Comparison of ENCODE assay signal across 27 cellular contexts in genomic region chr13:74778946-74779345, GRCh38.
"Had no signal": no experiment of that assay in that cellular context is flagged by ENCODE, and none has a peak within 500 bp of the region (broad histone marks: within the 10 kb centered on the region; RNA-seq: fewer than 3 reads in every experiment).

No MANE protein-coding gene starts in this region.

- H3K4me3 ChIP-seq: adrenal gland, Peyer's patch, SJSA1 had no signal

- H3K9me3 ChIP-seq: adrenal gland, Peyer's patch, SJSA1, SK-N-SH had no signal

- ATAC-seq: activated CD4-positive, alpha-beta T cell treated with anti-CD3 and anti-CD28 coated beads for 36 hours; activated CD4-positive, CD25-positive, alpha-beta regulatory T cell treated with anti-CD3 and anti-CD28 coated beads, Interleukin-2, amount 50 U/mL, for 24 hours; activated naive CD4-positive, alpha-beta T cell treated with anti-CD3 and anti-CD28 coated beads, Interleukin-2, amount 50 U/mL, for 72 hours; activated T-cell treated with anti-CD3 and anti-CD28 coated beads, Interleukin-2, amount 50 U/mL, for 4 hours; PC-3; WTC11 had no signal

- DNase-seq: activated CD4-positive, alpha-beta T cell treated with anti-CD3 and anti-CD28 coated beads for 36 hours; activated CD4-positive, alpha-beta T cell treated with anti-CD3 and anti-CD28 coated beads, Interleukin-2, amount 10 ng/mL, durations not matched to agents 7 days and 5 days; activated CD4-positive, alpha-beta T cell treated with anti-CD3 and anti-CD28 coated beads, Interleukin-2, amount 50 U/mL, for 48 hours; activated CD8-positive, alpha-beta memory T cell treated with anti-CD3 and anti-CD28 coated beads, Interleukin-2, amount 50 U/mL, for 4 hours; activated gamma-delta T cell treated with Interleukin-2 at 50 U/mL for 16 hours; activated naive CD4-positive, alpha-beta T cell treated with anti-CD3 and anti-CD28 coated beads for 36 hours; activated T-cell treated with anti-CD3 and anti-CD28 coated beads for 4 hours; activated T-cell treated with anti-CD3 and anti-CD28 coated beads, Interleukin-2, amount 50 U/mL, for 4 hours; adrenal gland; NCI-H1092 treated with DMSO at 0.1 percent for 48 hours; NCI-H1417; NCI-H146; NCI-H187; NCI-H2081; NCI-H345; NCI-H526; NCI-H748 treated with DMSO at 0.1 percent for 48 hours; NK-92 treated with Interleukin-12 subunit alpha and Interleukin-12 subunit beta, amount 100 ng/mL, for 24 hours; PC-3; Peyer's patch; RPMI8226; SHP77 treated with DMSO at 0.1 percent for 48 hours; SK-N-SH had no signal

- H3K27ac ChIP-seq: adrenal gland, Peyer's patch, SJSA1 had no signal

- H3K9ac ChIP-seq: SK-N-SH had no signal

- H3K4me1 ChIP-seq: Peyer's patch, SJSA1 had no signal

- H3K27me3 ChIP-seq: adrenal gland, Peyer's patch, SJSA1 had no signal

- H3K36me3 ChIP-seq: adrenal gland, Peyer's patch, SJSA1 had no signal

- H3K4me2 ChIP-seq: SK-N-SH had no signal
